18 cellular contexts compared by ENCODE assay signal in the genomic region with DNA sequence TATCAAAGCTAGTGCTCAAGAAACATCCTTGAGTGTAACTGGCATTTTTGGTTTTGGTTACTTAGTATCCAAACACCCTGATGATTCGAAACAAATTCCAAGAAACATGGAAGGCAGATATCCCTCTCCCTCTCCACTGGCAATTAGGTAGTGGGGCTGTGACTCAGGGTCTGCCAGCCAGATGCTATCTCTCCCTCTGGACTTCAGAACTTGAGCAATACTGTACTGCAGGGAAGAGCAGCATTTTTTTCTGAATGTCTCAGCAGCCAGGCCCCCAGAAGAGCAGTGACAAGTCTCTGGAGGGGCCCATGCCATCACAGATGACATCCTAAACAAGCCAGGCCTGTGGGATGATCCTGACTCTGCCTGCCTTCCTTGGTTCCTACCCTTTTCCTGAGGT. TPM values are rescaled to one million over a fixed set of nuclear protein-coding genes. Genes with fewer than 3 reads are reported as not detected.
DNase-seq lines count a peak whose midpoint lies in the region; ATAC-seq, FAIRE-seq and TF ChIP-seq lines count a peak whose summit lies in the region.
"Had no signal": no experiment of that assay in that cellular context is flagged by ENCODE, and none has a peak within 500 bp of the region (broad histone marks: within the 10 kb centered on the region; RNA-seq: fewer than 3 reads in every experiment).

No MANE protein-coding gene starts in this region.

- CTCF ChIA-PET in HepG2 (lab: Yijun Ruan, JAX; ENCODE audit: low intra/inter-chr PET ratio, low total read pairs): no interaction called here

- H3K4me1 Mint-ChIP-seq in activated CD4-positive, alpha-beta T cell treated with anti-CD3 and anti-CD28 coated beads, Interleukin-2, amount 10 ng/mL, durations not matched to agents 24 days and 14 days: peaks cover 3% of the 10 kb centered on the region

- H3K27ac Mint-ChIP-seq in activated CD4-positive, alpha-beta T cell treated with anti-CD3 and anti-CD28 coated beads, Interleukin-2, amount 10 ng/mL, durations not matched to agents 24 days and 14 days: no peak overlapping the region

- in situ Hi-C loops in HepG2 (cut with HindIII; ENCODE audit: extremely low pct_ligation_motif_present, low pct_unique_long_range_greater_than_20kb): no loop called here

- H4K20me1 ChIP-seq in HepG2 (ENCODE audit: insufficient read depth, low read length): no peaks in the 10 kb centered on the region
- H4K20me1 ChIP-seq: BLaER1 treated with 17β-estradiol and CSF1 and Interleukin-3, amounts not matched to agents 10 nM and 100 nM had no signal

- intact Hi-C loops in HepG2 (cut with micrococcal nuclease; ENCODE audit: unreplicated experiment): no loop called here
- intact Hi-C loops in right lobe of liver (cut with DNase I): no loop called here
- intact Hi-C loops in activated CD4-positive, alpha-beta T cell treated with anti-CD3 and anti-CD28 coated beads, Interleukin-2, amount 10 ng/mL, durations not matched to agents 24 days and 14 days (cut with micrococcal nuclease): no loop called here

- H3K79me2 ChIP-seq in HepG2 (ENCODE audit: insufficient read depth, low read length): no peaks in the 10 kb centered on the region

- POLR2A ChIA-PET in HepG2 (lab: Yijun Ruan, JAX): no interaction called here

- BruUV-seq in HepG2 (replicated peaks; lab: Mats Ljungman, UMichigan): no TSS peak

- no peak overlapping the region for H3K4me3 ChIP-seq in HepG2 (replicated peaks in 1 of 3; ENCODE audit: insufficient read depth in 1 of 3, low read depth in 2 of 3, low read length in 3 of 3)
- no peak overlapping the region for H3K4me3 ChIP-seq in right lobe of liver
- no peak overlapping the region for H3K4me3 ChIP-seq in fibroblast of villous mesenchyme (ENCODE audit: low read depth, low read length)
- H3K4me3 ChIP-seq: BLaER1 treated with 17β-estradiol and CSF1 and Interleukin-3, amounts not matched to agents 10 nM and 100 nM; SJSA1 had no signal

- 0% methylated on average over 1 of the region's 1 CpG for WGBS in HepG2 (ENCODE audit: low lambda C conversion rate)
- WGBS in right lobe of liver (ENCODE audit: insufficient coverage, low coverage, low lambda C conversion rate, missing lambda C conversion rate): 86% methylated on average over 1 of the region's 1 CpG

- no peaks in the 10 kb centered on the region for H3K36me3 Mint-ChIP-seq in activated CD4-positive, alpha-beta T cell treated with anti-CD3 and anti-CD28 coated beads, Interleukin-2, amount 10 ng/mL, durations not matched to agents 24 days and 14 days (ENCODE audit: low read depth)

- H3K9ac ChIP-seq in HepG2 (ENCODE audit: insufficient read depth, low read depth, low read length): no peak overlapping the region
- H3K9ac ChIP-seq: BLaER1 treated with 17β-estradiol and CSF1 and Interleukin-3, amounts not matched to agents 10 nM and 100 nM had no signal

- H3K4me1 ChIP-seq in HepG2 (ENCODE audit: insufficient read depth, low read length) (no peaks in the 10 kb centered on the region), right lobe of liver (no peaks in the 10 kb centered on the region), foreskin keratinocyte (no peaks in the 10 kb centered on the region)
- H3K4me1 ChIP-seq: BLaER1 treated with 17β-estradiol and CSF1 and Interleukin-3, amounts not matched to agents 10 nM and 100 nM; SJSA1 had no signal

- H3K36me3 ChIP-seq in HepG2 (replicated peaks in 1 of 2; ENCODE audit: control insufficient read depth in 1 of 2, insufficient read depth in 2 of 2, low read length in 2 of 2): no peaks in the 10 kb centered on the region
- no peaks in the 10 kb centered on the region for H3K36me3 ChIP-seq in right lobe of liver
- H3K36me3 ChIP-seq: BLaER1 treated with 17β-estradiol and CSF1 and Interleukin-3, amounts not matched to agents 10 nM and 100 nM; SJSA1 had no signal

- H3K9me3 ChIP-seq in HepG2 (ENCODE audit: low read length) (no peaks in the 10 kb centered on the region), right lobe of liver (no peaks in the 10 kb centered on the region)
- H3K9me3 ChIP-seq: BLaER1 treated with 17β-estradiol and CSF1 and Interleukin-3, amounts not matched to agents 10 nM and 100 nM; SJSA1 had no signal

- H3K27ac ChIP-seq in HepG2 (ENCODE audit: extremely low read length, insufficient read depth, low read length) (no peak overlapping the region), right lobe of liver (no peak overlapping the region), foreskin keratinocyte (no peak overlapping the region)
- H3K27ac ChIP-seq: 22Rv1; BLaER1 treated with 17β-estradiol and CSF1 and Interleukin-3, amounts not matched to agents 10 nM and 100 nM; RWPE1; SJSA1 had no signal

- ATAC-seq in HepG2: peak; percentile 29; the same call in 1 of the 3 replicates
- no peak for ATAC-seq in right lobe of liver
- ATAC-seq in SK-N-SH treated with all-trans-retinoic acid at 6 μM for 48 hours: peak; percentile 27; the same call in 2 of the 3 replicates
- no peak for ATAC-seq in foreskin keratinocyte

- no peaks in the 10 kb centered on the region for H3K27me3 ChIP-seq in HepG2 (ENCODE audit: control insufficient read depth in 1 of 2, insufficient read depth in 2 of 2, low read length in 2 of 2)
- H3K27me3 ChIP-seq in right lobe of liver: no peaks in the 10 kb centered on the region
- H3K27me3 ChIP-seq in foreskin keratinocyte: no peaks in the 10 kb centered on the region
- H3K27me3 ChIP-seq: SJSA1 had no signal

- peaks cover 5% of the 10 kb centered on the region for H3K27me3 Mint-ChIP-seq in activated CD4-positive, alpha-beta T cell treated with anti-CD3 and anti-CD28 coated beads, Interleukin-2, amount 10 ng/mL, durations not matched to agents 24 days and 14 days

- TF ChIP-seq POLR2A in HepG2 (IDR thresholded peaks at IDR 0.05; ENCODE audit: insufficient read depth in 1 of 2, low read depth in 2 of 2, low read length in 2 of 2): no peak
- TF ChIP-seq POLR2A in right lobe of liver (IDR thresholded peaks at IDR 0.05): no peak

- no peak overlapping the region for H3K4me3 Mint-ChIP-seq in activated CD4-positive, alpha-beta T cell treated with anti-CD3 and anti-CD28 coated beads, Interleukin-2, amount 10 ng/mL, durations not matched to agents 24 days and 14 days

- TF ChIP-seq RAD21 in HepG2 (CRISPR knock-in tag; IDR thresholded peaks at IDR 0.05): no peak

- H3K4me2 ChIP-seq in HepG2 (ENCODE audit: low read depth, low read length): no peak overlapping the region
- H3K4me2 ChIP-seq: BLaER1 treated with 17β-estradiol and CSF1 and Interleukin-3, amounts not matched to agents 10 nM and 100 nM had no signal

- TF ChIP-seq EP300 in HepG2 (IDR thresholded peaks at IDR 0.05; ENCODE audit: low read depth in 2 of 2, low read length in 2 of 2) (no peak), HepG2 (CRISPR knock-in tag; IDR thresholded peaks at IDR 0.05; ENCODE audit: borderline replicate concordance) (no peak)

- no peak for FAIRE-seq in HepG2 (lab: Jason Lieb, UNC)

- no peak overlapping the region for H2AFZ ChIP-seq in HepG2 (ENCODE audit: low read length)

- TF ChIP-seq CTCF in HepG2 (CRISPR knock-in tag; IDR thresholded peaks at IDR 0.05) (no peak), right lobe of liver (IDR thresholded peaks at IDR 0.05) (no peak), fibroblast of villous mesenchyme (IDR thresholded peaks at IDR 0.05; ENCODE audit: insufficient read depth, low read depth, low read length) (no peak), foreskin keratinocyte (conservative IDR thresholded peaks at IDR 0.05) (no peak)

- no peak for DNase-seq in HepG2 (ENCODE audit: low spot score)
- DNase-seq in right lobe of liver: no peak
- DNase-seq in fibroblast of villous mesenchyme (ENCODE audit: low read depth): peak; percentile 18
- no peak for DNase-seq in foreskin keratinocyte
- no peak for DNase-seq in activated effector memory CD4-positive, alpha-beta T cell treated with anti-CD3 and anti-CD28 coated beads, Interleukin-2, amount 50 U/mL, for 16 hours
- no peak for DNase-seq in SIG-M5 (lab: John Stamatoyannopoulos, UW)
- no peak for DNase-seq in activated CD4-positive, alpha-beta T cell treated with anti-CD3 and anti-CD28 coated beads, Interleukin-2, amount 10 ng/mL, durations not matched to agents 24 days and 14 days
- DNase-seq: HCEC 1CT, MV-4-11, NCI-H1417 treated with DMSO at 0.1 percent for 48 hours, NCI-H2029, NCI-H2171, NCI-H774 had no signal

- H3K9me3 Mint-ChIP-seq in activated CD4-positive, alpha-beta T cell treated with anti-CD3 and anti-CD28 coated beads, Interleukin-2, amount 10 ng/mL, durations not matched to agents 24 days and 14 days: no peaks in the 10 kb centered on the region

RNA-seq across cellular contexts. Expression of a gene that starts 37.3 kb away (rescaled TPM):
- total RNA-seq in HepG2 (2016; rRNA removed; fragmentation: Illumina TruSeq; extraction: Trizol) (1.4 and 4.1 TPM in 2 replicates), right lobe of liver (1 to 10 TPM; 2.7 to 9.0 (median 4.8) TPM), fibroblast of villous mesenchyme (1.3 and 2.6 TPM in 2 replicates), foreskin keratinocyte (3.3 and 3.5 TPM in 2 replicates)
- total RNA-seq in HepG2 (2016; cell fraction: cytosol; rRNA removed; fragmentation: Illumina TruSeq; extraction: Trizol; ENCODE audit: low read depth): 1.1 and 1.2 TPM in 2 replicates
- 0.84 and 3.6 TPM in 2 replicates for total RNA-seq in HepG2 (2016; cell fraction: insoluble cytoplasmic fraction; rRNA removed; fragmentation: Illumina TruSeq; extraction: Trizol)
- total RNA-seq in HepG2 (2016; cell fraction: membrane; rRNA removed; fragmentation: Illumina TruSeq; extraction: Trizol): 2.2 and 2.8 TPM in 2 replicates
- 3.0 and 4.6 TPM in 2 replicates for total RNA-seq in HepG2 (2016; cell fraction: nucleus; rRNA removed; fragmentation: Illumina TruSeq; extraction: Trizol)
- polyA plus RNA-seq in HepG2 (2011; rRNA removed) (0.67 and 0.71 TPM in 2 replicates), foreskin keratinocyte (1.2 and 1.7 TPM in 2 replicates)
- polyA plus RNA-seq in HepG2 (2011; cell fraction: cytosol; rRNA removed): 0.45 and 0.51 TPM in 2 replicates
- 2.3 and 3.4 TPM in 2 replicates for polyA plus RNA-seq in HepG2 (2011; cell fraction: nucleus; rRNA removed)
- polyA plus RNA-seq in HepG2 (2012): 4.1 and 4.2 TPM in 2 replicates
- polyA plus RNA-seq in HepG2 (2016; cell fraction: cytosol; fragmentation: Illumina TruSeq; extraction: Trizol; ENCODE audit: low read depth): 0.23 and 0.25 TPM in 2 replicates
- polyA plus RNA-seq in HepG2 (2016; cell fraction: insoluble cytoplasmic fraction; fragmentation: Illumina TruSeq; extraction: Trizol; ENCODE audit: low read depth): 3.5 and 5.3 TPM in 2 replicates
- 0.49 and 0.65 TPM in 2 replicates for polyA plus RNA-seq in HepG2 (2016; cell fraction: membrane; fragmentation: Illumina TruSeq; extraction: Trizol; ENCODE audit: low read depth)
- 5.0 and 5.4 TPM in 2 replicates for polyA plus RNA-seq in HepG2 (2016; cell fraction: nucleus; fragmentation: Illumina TruSeq; extraction: Trizol; ENCODE audit: insufficient read depth, low read depth)
- polyA minus RNA-seq in HepG2 (2011; rRNA and poly(A)+ RNA removed; ENCODE audit: low replicate concordance): 1.6 and 3.1 TPM in 2 replicates
- 2.0 and 2.8 TPM in 2 replicates for polyA minus RNA-seq in HepG2 (2011; cell fraction: cytosol; rRNA and poly(A)+ RNA removed)
- polyA minus RNA-seq in HepG2 (2011; cell fraction: nucleus; rRNA and poly(A)+ RNA removed): 2.1 and 3.0 TPM in 2 replicates
- 8.0 and 9.2 TPM in 2 replicates for total RNA-seq in activated CD4-positive, alpha-beta T cell treated with anti-CD3 and anti-CD28 coated beads, Interleukin-2, amount 10 ng/mL, durations not matched to agents 24 days and 14 days

RNA-seq across cellular contexts. Expression of a gene that starts 39.2 kb away (rescaled TPM):
- total RNA-seq in HepG2 (2016; rRNA removed; fragmentation: Illumina TruSeq; extraction: Trizol): 19.0 and 27.4 TPM in 2 replicates
- 4.3 and 5.6 TPM in 2 replicates for total RNA-seq in HepG2 (2016; cell fraction: cytosol; rRNA removed; fragmentation: Illumina TruSeq; extraction: Trizol; ENCODE audit: low read depth)
- total RNA-seq in HepG2 (2016; cell fraction: insoluble cytoplasmic fraction; rRNA removed; fragmentation: Illumina TruSeq; extraction: Trizol): 17.7 and 27.6 TPM in 2 replicates
- 8.7 and 10.1 TPM in 2 replicates for total RNA-seq in HepG2 (2016; cell fraction: membrane; rRNA removed; fragmentation: Illumina TruSeq; extraction: Trizol)
- 12.9 and 14.4 TPM in 2 replicates for total RNA-seq in HepG2 (2016; cell fraction: nucleus; rRNA removed; fragmentation: Illumina TruSeq; extraction: Trizol)
- polyA plus RNA-seq in HepG2 (2011; rRNA removed): 6.5 and 7.4 TPM in 2 replicates
- polyA plus RNA-seq in HepG2 (2011; cell fraction: cytosol; rRNA removed): 4.2 and 5.6 TPM in 2 replicates
- 4.1 and 4.8 TPM in 2 replicates for polyA plus RNA-seq in HepG2 (2011; cell fraction: nucleus; rRNA removed)
- polyA plus RNA-seq in HepG2 (2012): 7.9 and 10.3 TPM in 2 replicates
- polyA plus RNA-seq in HepG2 (2016; cell fraction: cytosol; fragmentation: Illumina TruSeq; extraction: Trizol; ENCODE audit: low read depth): 3.1 and 3.5 TPM in 2 replicates
- 29.5 and 29.7 TPM in 2 replicates for polyA plus RNA-seq in HepG2 (2016; cell fraction: insoluble cytoplasmic fraction; fragmentation: Illumina TruSeq; extraction: Trizol; ENCODE audit: low read depth)
- polyA plus RNA-seq in HepG2 (2016; cell fraction: membrane; fragmentation: Illumina TruSeq; extraction: Trizol; ENCODE audit: low read depth): 5.1 and 6.8 TPM in 2 replicates
- 18.6 and 20.7 TPM in 2 replicates for polyA plus RNA-seq in HepG2 (2016; cell fraction: nucleus; fragmentation: Illumina TruSeq; extraction: Trizol; ENCODE audit: insufficient read depth, low read depth)
- 2.9 and 17.8 TPM in 2 replicates for polyA minus RNA-seq in HepG2 (2011; rRNA and poly(A)+ RNA removed; ENCODE audit: low replicate concordance)
- polyA minus RNA-seq in HepG2 (2011; cell fraction: cytosol; rRNA and poly(A)+ RNA removed): 5.4 and 5.9 TPM in 2 replicates
- polyA minus RNA-seq in HepG2 (2011; cell fraction: nucleus; rRNA and poly(A)+ RNA removed): 7.0 and 9.8 TPM in 2 replicates
- total RNA-seq in right lobe of liver: 10 to 100 TPM in 1 of 6 experiments, 1 to 10 TPM in 5; 4.2 to 10.6 (median 6.6) TPM
- total RNA-seq in fibroblast of villous mesenchyme: 16.1 and 16.4 TPM in 2 replicates
- 35.1 and 39.4 TPM in 2 replicates for total RNA-seq in foreskin keratinocyte
- polyA plus RNA-seq in foreskin keratinocyte: 21.1 and 26.0 TPM in 2 replicates
- total RNA-seq in activated CD4-positive, alpha-beta T cell treated with anti-CD3 and anti-CD28 coated beads, Interleukin-2, amount 10 ng/mL, durations not matched to agents 24 days and 14 days: 57.9 and 58.1 TPM in 2 replicates

Comparison
In these comparisons a context has a peak if more than half of its experiments do, and no peak if none do; other contexts are left out.
1. ATAC-seq: peak in HepG2 (single experiment) and SK-N-SH treated with all-trans-retinoic acid at 6 μM for 48 hours (single experiment); none in right lobe of liver (0 of 4) and foreskin keratinocyte (single experiment).